Comparison of ENCODE assay signal across 16 cellular contexts in the genomic region with DNA sequence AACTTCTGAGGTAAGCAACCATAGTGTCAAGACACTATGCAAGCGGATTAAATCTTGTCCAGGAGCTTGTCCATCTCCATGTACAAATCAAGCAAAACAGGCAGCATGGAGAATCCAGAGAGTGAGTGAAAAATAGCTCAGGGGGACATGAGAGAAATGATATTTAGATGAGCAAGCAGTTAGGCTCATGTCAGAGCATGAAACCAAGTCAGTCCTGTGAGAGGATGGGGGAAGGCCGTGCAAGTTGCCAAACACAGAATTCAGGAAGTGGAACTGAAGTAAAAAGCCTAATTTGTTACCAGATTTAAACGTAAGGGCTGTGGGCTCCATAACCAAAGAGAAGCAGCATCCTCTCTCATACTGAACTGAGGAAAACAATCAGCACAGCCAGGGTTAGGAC.
DNase-seq lines count a peak whose midpoint lies in the region; ATAC-seq and TF ChIP-seq lines count a peak whose summit lies in the region.
"Had no signal": no experiment of that assay in that cellular context is flagged by ENCODE, and none has a peak within 500 bp of the region (broad histone marks: within the 10 kb centered on the region; RNA-seq: fewer than 3 reads in every experiment).

No MANE protein-coding gene starts in this region.

- peak overlapping the region; percentile 95 for H3K27ac ChIP-seq in mammary epithelial cell (ENCODE audit: insufficient read depth, low read depth, low read length)
- no peak overlapping the region for H3K27ac ChIP-seq in neural progenitor cell
- H3K27ac ChIP-seq in ascending aorta: no peak overlapping the region
- H3K27ac ChIP-seq: BLaER1, SK-N-MC had no signal

- CTCF ChIA-PET in mammary epithelial cell (lab: Charles Lee; ENCODE audit: low non-redundant PET): no interaction called here

- in situ Hi-C loops in mammary epithelial cell (cut with MboI; ENCODE audit: low sequenced_read_pairs in 2 of 2): no loop called here

- peak overlapping the region; percentile 89 for H2AFZ ChIP-seq in mammary epithelial cell (ENCODE audit: low read depth, low read length)
- H2AFZ ChIP-seq in neural progenitor cell (replicated peaks): peak overlapping the region; percentile 51

- no peak overlapping the region for H3K4me3 Mint-ChIP-seq in neural progenitor cell
- H3K4me3 Mint-ChIP-seq: CD8-positive, alpha-beta memory T cell; H9 had no signal

- DNase-seq in NOMO-1 (lab: John Stamatoyannopoulos, UW; ENCODE audit: unreplicated experiment in 2 of 2): peak; percentile 4 to 22
- peak; percentile 85 for DNase-seq in mammary epithelial cell
- no peak for DNase-seq in neural progenitor cell (ENCODE audit: low spot score)
- DNase-seq in AML-193 (lab: John Stamatoyannopoulos, UW): no peak
- no peak for DNase-seq in ascending aorta (ENCODE audit: low spot score in 2 of 2)
- no peak for DNase-seq in mesenteric fat pad (ENCODE audit: low spot score)
- DNase-seq: CD8-positive, alpha-beta memory T cell; H9; KBM-7; NCI-H1105 treated with DMSO at 0.1 percent for 48 hours; NCI-H187; NCI-H446; NCI-H748 treated with DMSO at 0.1 percent for 48 hours had no signal

- H3K4me2 ChIP-seq in mammary epithelial cell (ENCODE audit: insufficient read depth, low read depth, low read length) (peak overlapping the region; percentile 73), neural progenitor cell (no peak overlapping the region)
- H3K4me2 ChIP-seq: BLaER1 had no signal

- H3K27me3 ChIP-seq in mammary epithelial cell (ENCODE audit: insufficient read depth, low read length) (no peaks in the 10 kb centered on the region), neural progenitor cell (no peaks in the 10 kb centered on the region), ascending aorta (no peaks in the 10 kb centered on the region)
- H3K27me3 ChIP-seq: BLaER1 had no signal

- peaks cover 4% of the 10 kb centered on the region for H3K9me3 Mint-ChIP-seq in neural progenitor cell

- no peaks in the 10 kb centered on the region for H3K36me3 ChIP-seq in mammary epithelial cell (ENCODE audit: insufficient read depth, low read length)
- no peaks in the 10 kb centered on the region for H3K36me3 ChIP-seq in neural progenitor cell
- H3K36me3 ChIP-seq in ascending aorta: no peaks in the 10 kb centered on the region
- H3K36me3 ChIP-seq: BLaER1 had no signal

- no TSS peak for BruUV-seq in mammary epithelial cell (replicated peaks; lab: Mats Ljungman, UMichigan)

- H3K4me1 ChIP-seq in mammary epithelial cell (ENCODE audit: insufficient read depth, low read length) (peaks cover 24% of the 10 kb centered on the region), neural progenitor cell (no peaks in the 10 kb centered on the region), ascending aorta (no peaks in the 10 kb centered on the region)
- H3K4me1 ChIP-seq: BLaER1 had no signal

- H3K4me3 ChIP-seq in mammary epithelial cell (replicated peaks in 1 of 3; ENCODE audit: insufficient read depth in 1 of 3, low read depth in 2 of 3, low read length in 3 of 3) (peak overlapping the region in 1 of 3 experiments; percentile 15), neural progenitor cell (no peak overlapping the region), ascending aorta (no peak overlapping the region)
- H3K4me3 ChIP-seq: BLaER1, SK-N-MC had no signal

- intact Hi-C loops in mammary epithelial cell (cut with micrococcal nuclease): loop anchor here (1.0 kb wide), 1 partner anchor 20 kb away; no protein-coding TSS in a partner anchor
- intact Hi-C loops in ascending aorta (cut with DNase I): no loop called here

- no peaks in the 10 kb centered on the region for H3K9me3 ChIP-seq in mammary epithelial cell (replicated peaks; ENCODE audit: insufficient read depth, low read length)
- no peaks in the 10 kb centered on the region for H3K9me3 ChIP-seq in neural progenitor cell (ENCODE audit: low read depth)
- peaks cover 0 to 17% of the 10 kb centered on the region in 2 donors for H3K9me3 ChIP-seq in ascending aorta

- H3K36me3 Mint-ChIP-seq in neural progenitor cell: no peaks in the 10 kb centered on the region
- H3K36me3 Mint-ChIP-seq: CD8-positive, alpha-beta memory T cell had no signal

- H3K27ac Mint-ChIP-seq in neural progenitor cell: no peak overlapping the region
- H3K27ac Mint-ChIP-seq: CD8-positive, alpha-beta memory T cell had no signal

- H3K79me2 ChIP-seq in mammary epithelial cell (ENCODE audit: insufficient read depth, low read length): no peaks in the 10 kb centered on the region
- no peaks in the 10 kb centered on the region for H3K79me2 ChIP-seq in neural progenitor cell (ENCODE audit: low read depth)

- dilution Hi-C loops in mammary epithelial cell (cut with HindIII; ENCODE audit: low sequenced_read_pairs): no loop called here

- H3K4me1 Mint-ChIP-seq in neural progenitor cell: no peaks in the 10 kb centered on the region
- H3K4me1 Mint-ChIP-seq: CD8-positive, alpha-beta memory T cell; H9 had no signal

- 3% methylated on average over 3 of the region's 3 CpGs for WGBS in mammary epithelial cell (ENCODE audit: low coverage, missing lambda C conversion rate)

- peak; percentile 59 for ATAC-seq in HG03432 (IDR thresholded peaks at IDR 0.05; ENCODE audit: unreplicated experiment)

- no peaks in the 10 kb centered on the region for H3F3A ChIP-seq in neural progenitor cell (ENCODE audit: low read depth)

- no peaks in the 10 kb centered on the region for H3K27me3 Mint-ChIP-seq in neural progenitor cell (ENCODE audit: insufficient read depth, low read depth)

- no peaks in the 10 kb centered on the region for H4K20me1 ChIP-seq in mammary epithelial cell (ENCODE audit: insufficient read depth, low read length)
- no peaks in the 10 kb centered on the region for H4K20me1 ChIP-seq in neural progenitor cell (ENCODE audit: low read depth)
- H4K20me1 ChIP-seq: BLaER1 had no signal

- H3K9ac ChIP-seq in mammary epithelial cell (ENCODE audit: insufficient read depth, low read length) (peak overlapping the region; percentile 70), neural progenitor cell (no peak overlapping the region)
- H3K9ac ChIP-seq: BLaER1 had no signal

- TF ChIP-seq CTCF in mammary epithelial cell (conservative IDR thresholded peaks at IDR 0.05 in 1 of 2, IDR thresholded peaks at IDR 0.05 in 1 of 2; ENCODE audit: extremely low read depth in 1 of 2, insufficient read depth in 1 of 2, low read depth in 1 of 2, low read length in 2 of 2) (no peak), neural progenitor cell (IDR thresholded peaks at IDR 0.05) (no peak), ascending aorta (IDR thresholded peaks at IDR 0.05) (no peak)

Comparison
In these comparisons a context has a peak if more than half of its experiments do, and no peak if none do; other contexts are left out.
1. DNase-seq: peak in NOMO-1 (2 of 2) and mammary epithelial cell (single experiment); none in neural progenitor cell (single experiment), AML-193 (0 of 2), ascending aorta (0 of 2) and mesenteric fat pad (single experiment).